Comparison of ENCODE assay signal across 1 cellular context in the genomic region with DNA sequence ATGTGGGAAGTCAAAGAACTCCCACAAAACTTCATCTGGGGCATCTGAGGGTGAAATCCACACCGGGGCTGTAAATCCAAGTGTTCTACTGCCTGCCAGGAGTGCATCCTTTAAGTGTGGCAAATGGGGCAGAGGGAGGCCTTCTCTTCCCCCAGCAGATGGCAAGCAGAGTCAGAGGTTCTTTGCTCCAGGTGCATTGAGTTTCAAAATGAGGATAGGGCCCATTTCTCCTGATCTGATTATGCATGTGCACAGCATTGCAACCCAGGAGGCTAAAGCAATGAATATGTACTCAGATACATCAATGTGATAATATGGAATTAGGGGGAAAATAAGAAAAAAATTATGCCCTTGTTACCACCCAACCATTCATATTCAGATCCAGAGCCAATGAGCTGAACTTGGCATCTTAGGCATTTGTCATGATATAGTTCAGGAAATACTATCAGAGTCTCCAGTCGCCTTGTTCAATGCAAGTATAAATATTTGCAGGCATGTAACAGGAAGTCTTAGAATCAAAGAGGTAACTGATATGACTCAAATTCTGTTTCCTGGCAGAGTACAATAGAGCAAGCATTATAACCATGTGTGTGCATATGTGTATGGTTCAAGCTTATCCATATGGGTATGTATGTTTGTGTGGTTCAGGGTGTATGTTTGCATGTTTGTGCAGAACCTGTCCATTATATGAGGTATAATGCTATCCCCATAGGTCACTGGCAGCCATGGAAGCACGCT.
TF ChIP-seq lines count a peak whose summit lies in the region.

No MANE protein-coding gene starts in this region.

TF ChIP-seq in GM23338, 12 proteins besides CTCF, POLR2A, EP300 and RAD21 (continued from another document):
- TF ChIP-seq JUNB (IDR thresholded peaks at IDR 0.05; ENCODE audit: unreplicated experiment) (no peak), ZNF114 (CRISPR knock-in tag; IDR thresholded peaks at IDR 0.05) (no peak), NANOG (IDR thresholded peaks at IDR 0.05; ENCODE audit: borderline replicate concordance) (no peak)
